ENCODE assay signal across 27 cellular contexts in genomic region chr9:2502760-2503159, GRCh38.
A peak's percentile ranks its signal among the peaks of the same experiment; 100 is the strongest.
DNase-seq lines count a peak whose midpoint lies in the region; TF ChIP-seq lines count a peak whose summit lies in the region.
"Had no signal": no experiment of that assay in that cellular context is flagged by ENCODE, and none has a peak within 500 bp of the region (broad histone marks: within the 10 kb centered on the region; RNA-seq: fewer than 3 reads in every experiment).

No MANE protein-coding gene starts in this region.

- no peaks in the 10 kb centered on the region for H3K9me3 ChIP-seq in breast epithelium
- H3K9me3 ChIP-seq in adipocyte (ENCODE audit: control insufficient read depth, low read length) = no peaks in the 10 kb centered on the region
- H3K9me3 ChIP-seq in ascending aorta = no peaks in the 10 kb centered on the region
- H3K9me3 ChIP-seq: left lung, testis had no signal

- TF ChIP-seq CTCF in MCF 10A (IDR thresholded peaks at IDR 0.05; ENCODE audit: unreplicated experiment) (no peak), breast epithelium (IDR thresholded peaks at IDR 0.05) (no peak), ascending aorta (IDR thresholded peaks at IDR 0.05) (no peak), Calu3 (IDR thresholded peaks at IDR 0.05; ENCODE audit: unreplicated experiment) (no peak)

- POLR2A ChIA-PET in MCF 10A (lab: Yijun Ruan, JAX) = interaction anchor here (0.6 kb wide), 1 partner anchor 81 kb away, joined by 3 read pairs; no protein-coding TSS in a partner anchor

- no peaks in the 10 kb centered on the region for H3K36me3 ChIP-seq in breast epithelium
- H3K36me3 ChIP-seq in adipocyte (ENCODE audit: control insufficient read depth, insufficient read depth, low read length, severe bottlenecking) = no peaks in the 10 kb centered on the region
- H3K36me3 ChIP-seq in ascending aorta = no peaks in the 10 kb centered on the region
- H3K36me3 ChIP-seq: left lung, WERI-Rb-1 had no signal

- BruUV-seq in MCF 10A (replicated peaks; lab: Mats Ljungman, UMichigan) (no TSS peak), Calu3 (replicated peaks; lab: Mats Ljungman, UMichigan) (no TSS peak)

- no peaks in the 10 kb centered on the region for H3K27me3 Mint-ChIP-seq in MCF 10A (ENCODE audit: insufficient read depth, unreplicated experiment)
- H3K27me3 Mint-ChIP-seq in activated naive CD8-positive, alpha-beta T cell treated with anti-CD3 and anti-CD28 coated beads for 36 hours = no peaks in the 10 kb centered on the region
- no peaks in the 10 kb centered on the region for H3K27me3 Mint-ChIP-seq in Calu3 (ENCODE audit: unreplicated experiment)
- H3K27me3 Mint-ChIP-seq: activated CD4-positive, alpha-beta T cell treated with anti-CD3 and anti-CD28 coated beads, Interleukin-2, amount 10 ng/mL, durations not matched to agents 7 days and 5 days; activated naive CD8-positive, alpha-beta T cell treated with anti-CD3 and anti-CD28 coated beads, Interleukin-2, amount 50 U/mL, for 24 hours; B cell; CD8-positive, alpha-beta memory T cell; progenitor cell of endocrine pancreas had no signal

- no peak overlapping the region for H3K9ac ChIP-seq in adipocyte (ENCODE audit: low read length)

- no peak overlapping the region for H3K4me3 ChIP-seq in breast epithelium
- no peak overlapping the region for H3K4me3 ChIP-seq in adipocyte (ENCODE audit: low read length)
- no peak overlapping the region for H3K4me3 ChIP-seq in ascending aorta
- H3K4me3 ChIP-seq: left lung, testis had no signal

- H3K27ac Mint-ChIP-seq in MCF 10A (ENCODE audit: low read depth, unreplicated experiment) (no peak overlapping the region), Calu3 (ENCODE audit: unreplicated experiment) (no peak overlapping the region)
- H3K27ac Mint-ChIP-seq in activated naive CD8-positive, alpha-beta T cell treated with anti-CD3 and anti-CD28 coated beads for 36 hours = no peak overlapping the region
- H3K27ac Mint-ChIP-seq: activated CD4-positive, alpha-beta T cell treated with anti-CD3 and anti-CD28 coated beads, Interleukin-2, amount 10 ng/mL, durations not matched to agents 7 days and 5 days; activated naive CD8-positive, alpha-beta T cell treated with anti-CD3 and anti-CD28 coated beads, Interleukin-2, amount 50 U/mL, for 24 hours; B cell; CD8-positive, alpha-beta memory T cell; progenitor cell of endocrine pancreas had no signal

- DNase-seq in MCF 10A (ENCODE audit: unreplicated experiment) (peak; percentile 24), breast epithelium (ENCODE audit: low spot score in 2 of 2) (no peak), adipocyte (ENCODE audit: low read depth) (peak; percentile 36), fibroblast of peridontal ligament (ENCODE audit: extremely low read depth) (peak; percentile 12), ascending aorta (ENCODE audit: low spot score in 2 of 2) (no peak), NCI-H1417 treated with DMSO at 0.1 percent for 48 hours (lab: John Stamatoyannopoulos, UW) (no peak), Calu3 (no peak)
- no peak for DNase-seq in activated naive CD8-positive, alpha-beta T cell treated with anti-CD3 and anti-CD28 coated beads for 36 hours
- DNase-seq: activated CD4-positive, alpha-beta T cell treated with anti-CD3 and anti-CD28 coated beads, Interleukin-2, amount 10 ng/mL, durations not matched to agents 7 days and 5 days; activated gamma-delta T cell treated with Interleukin-2 at 50 U/mL for 16 hours; activated naive CD8-positive, alpha-beta T cell treated with anti-CD3 and anti-CD28 coated beads, Interleukin-2, amount 50 U/mL, for 24 hours; activated T-cell treated with anti-CD3 and anti-CD28 coated beads, Interleukin-2, amount 50 U/mL, for 4 hours; CD8-positive, alpha-beta memory T cell; GDM1; left lung; NCI-H1092 treated with DMSO at 0.1 percent for 48 hours; NCI-H187 treated with DMSO at 0.1 percent for 48 hours; NCI-H526 treated with DMSO at 0.1 percent for 48 hours; SHP77; stimulated activated naive CD8-positive, alpha-beta T cell treated with anti-CD3 and anti-CD28 coated beads, Interleukin-15, Interleukin-2, amounts not matched to agents 100 U/mL and 50 U/mL, for 24 hours; testis; WERI-Rb-1 had no signal

- intact Hi-C loops in MCF 10A (cut with micrococcal nuclease) (no loop called here), breast epithelium (cut with DNase I; ENCODE audit: low total_unique reads) (no loop called here), ascending aorta (cut with DNase I) (no loop called here), Calu3 (cut with micrococcal nuclease; ENCODE audit: unreplicated experiment) (no loop called here)

- H3K27me3 ChIP-seq in breast epithelium (no peaks in the 10 kb centered on the region), adipocyte (replicated peaks; ENCODE audit: control insufficient read depth, insufficient read depth, low read length) (no peaks in the 10 kb centered on the region), ascending aorta (no peaks in the 10 kb centered on the region)
- H3K27me3 ChIP-seq: left lung, testis had no signal

- no peaks in the 10 kb centered on the region for H3K36me3 Mint-ChIP-seq in MCF 10A (ENCODE audit: insufficient read depth, unreplicated experiment)
- no peaks in the 10 kb centered on the region for H3K36me3 Mint-ChIP-seq in activated naive CD8-positive, alpha-beta T cell treated with anti-CD3 and anti-CD28 coated beads for 36 hours
- H3K36me3 Mint-ChIP-seq in Calu3 (ENCODE audit: insufficient read depth, unreplicated experiment) = no peaks in the 10 kb centered on the region
- H3K36me3 Mint-ChIP-seq: CD8-positive, alpha-beta memory T cell; IgD-negative memory B cell had no signal

- TF ChIP-seq POLR2A in breast epithelium (IDR thresholded peaks at IDR 0.05) = no peak

- CTCF ChIA-PET in MCF 10A (lab: Yijun Ruan, JAX) (no interaction called here), Calu3 (lab: Charles Lee) (no interaction called here)

- H3K27ac ChIP-seq in breast epithelium (no peak overlapping the region), ascending aorta (no peak overlapping the region)
- H3K27ac ChIP-seq: 22Rv1, epithelial cell of prostate, left lung, testis, WERI-Rb-1 had no signal

- H3K4me1 ChIP-seq in breast epithelium = no peaks in the 10 kb centered on the region
- no peaks in the 10 kb centered on the region for H3K4me1 ChIP-seq in adipocyte (ENCODE audit: control insufficient read depth, insufficient read depth, low read length)
- no peaks in the 10 kb centered on the region for H3K4me1 ChIP-seq in ascending aorta
- H3K4me1 ChIP-seq: left lung, testis had no signal

- H3K4me3 Mint-ChIP-seq in MCF 10A (ENCODE audit: unreplicated experiment) (no peak overlapping the region), Calu3 (ENCODE audit: low read depth, unreplicated experiment) (no peak overlapping the region)
- H3K4me3 Mint-ChIP-seq in activated naive CD8-positive, alpha-beta T cell treated with anti-CD3 and anti-CD28 coated beads for 36 hours = no peak overlapping the region
- H3K4me3 Mint-ChIP-seq: activated CD4-positive, alpha-beta T cell treated with anti-CD3 and anti-CD28 coated beads, Interleukin-2, amount 10 ng/mL, durations not matched to agents 7 days and 5 days; activated naive CD8-positive, alpha-beta T cell treated with anti-CD3 and anti-CD28 coated beads, Interleukin-2, amount 50 U/mL, for 24 hours; activated T-cell treated with anti-CD3 and anti-CD28 coated beads, Interleukin-2, amount 50 U/mL, for 4 hours; B cell; CD8-positive, alpha-beta memory T cell; IgD-negative memory B cell had no signal

- peaks cover 10% of the 10 kb centered on the region for H3K4me1 Mint-ChIP-seq in MCF 10A (ENCODE audit: insufficient read depth, unreplicated experiment)
- H3K4me1 Mint-ChIP-seq in activated naive CD8-positive, alpha-beta T cell treated with anti-CD3 and anti-CD28 coated beads for 36 hours = no peaks in the 10 kb centered on the region
- no peaks in the 10 kb centered on the region for H3K4me1 Mint-ChIP-seq in Calu3 (ENCODE audit: low read depth, unreplicated experiment)
- H3K4me1 Mint-ChIP-seq: activated CD4-positive, alpha-beta T cell treated with anti-CD3 and anti-CD28 coated beads, Interleukin-2, amount 10 ng/mL, durations not matched to agents 7 days and 5 days; activated naive CD8-positive, alpha-beta T cell treated with anti-CD3 and anti-CD28 coated beads, Interleukin-2, amount 50 U/mL, for 24 hours; B cell; CD8-positive, alpha-beta memory T cell; IgD-negative memory B cell had no signal

- H3K9me3 Mint-ChIP-seq in MCF 10A (ENCODE audit: unreplicated experiment) (no peaks in the 10 kb centered on the region), Calu3 (ENCODE audit: low read depth, unreplicated experiment) (peaks cover 4% of the 10 kb centered on the region)
- no peaks in the 10 kb centered on the region for H3K9me3 Mint-ChIP-seq in activated naive CD8-positive, alpha-beta T cell treated with anti-CD3 and anti-CD28 coated beads for 36 hours
- H3K9me3 Mint-ChIP-seq: activated CD4-positive, alpha-beta T cell treated with anti-CD3 and anti-CD28 coated beads, Interleukin-2, amount 10 ng/mL, durations not matched to agents 7 days and 5 days; activated naive CD8-positive, alpha-beta T cell treated with anti-CD3 and anti-CD28 coated beads, Interleukin-2, amount 50 U/mL, for 24 hours; activated T-cell treated with anti-CD3 and anti-CD28 coated beads, Interleukin-2, amount 50 U/mL, for 4 hours had no signal

Comparison
In these comparisons a context has a peak if more than half of its experiments do, and no peak if none do; other contexts are left out.
1. DNase-seq: peak in MCF 10A (single experiment), adipocyte (single experiment) and fibroblast of peridontal ligament (single experiment); none in breast epithelium (0 of 2), activated naive CD8-positive, alpha-beta T cell treated with anti-CD3 and anti-CD28 coated beads for 36 hours (single experiment), ascending aorta (0 of 2), NCI-H1417 treated with DMSO at 0.1 percent for 48 hours (single experiment) and Calu3 (single experiment).